11 cellular contexts compared by ENCODE assay signal in the genomic region with DNA sequence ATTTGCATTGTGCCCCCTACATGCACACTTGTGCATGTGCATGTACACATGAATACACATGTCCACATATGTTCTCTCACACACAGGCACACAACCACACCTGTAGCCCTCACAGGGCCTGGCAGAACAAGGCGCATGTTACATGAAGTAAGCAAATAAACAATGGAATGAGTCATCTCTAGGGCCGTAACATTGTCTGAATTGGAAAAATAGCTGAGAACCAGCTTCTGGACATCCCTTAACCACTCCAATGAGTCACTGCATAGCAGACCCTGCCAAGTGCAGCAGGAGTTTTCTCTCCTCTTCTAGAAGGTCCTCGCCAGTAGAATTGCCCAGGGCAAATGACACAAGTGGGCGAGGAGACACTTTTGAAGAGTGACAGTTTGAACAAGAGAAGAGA.
DNase-seq lines count a peak whose midpoint lies in the region; ATAC-seq and TF ChIP-seq lines count a peak whose summit lies in the region.
"Had no signal": no experiment of that assay in that cellular context is flagged by ENCODE, and none has a peak within 500 bp of the region (broad histone marks: within the 10 kb centered on the region; RNA-seq: fewer than 3 reads in every experiment).

No MANE protein-coding gene starts in this region.

- H3K9me3 Mint-ChIP-seq in Calu3 (ENCODE audit: low read depth, unreplicated experiment): no peaks in the 10 kb centered on the region

- no peak for TF ChIP-seq CTCF in Calu3 (IDR thresholded peaks at IDR 0.05; ENCODE audit: unreplicated experiment)
- TF ChIP-seq CTCF in cardiac fibroblast (IDR thresholded peaks at IDR 0.05; ENCODE audit: low read depth, low read length): no peak

- CTCF ChIA-PET in Calu3 (lab: Charles Lee): interaction anchor here (0.6 to 1.0 kb wide), 2 partner anchors 60 to 87 kb away, joined by 3 read pairs; no protein-coding TSS in a partner anchor

- DNase-seq in Calu3: peak; percentile 36
- peak; percentile 80 for DNase-seq in MG63
- peak; percentile 65 to 87 for DNase-seq in cardiac fibroblast (ENCODE audit: low read depth in 2 of 2)
- DNase-seq in mucosa of gallbladder (ENCODE audit: low spot score): peak; percentile 30
- DNase-seq in kidney glomerular epithelial cell (lab: John Stamatoyannopoulos, UW): no peak
- no peak for DNase-seq in D341Med (ENCODE audit: low spot score)
- DNase-seq in activated T-cell treated with anti-CD3 and anti-CD28 coated beads, Interleukin-2, amount 50 U/mL, for 1 hour: no peak
- DNase-seq: NCI-H1694, spleen, upper lobe of right lung had no signal

- no peak for ATAC-seq in HG03432 (IDR thresholded peaks at IDR 0.05; ENCODE audit: unreplicated experiment)
- ATAC-seq: upper lobe of right lung had no signal

- no peaks in the 10 kb centered on the region for H3K36me3 ChIP-seq in MG63
- H3K36me3 ChIP-seq: spleen, upper lobe of right lung had no signal

- H3K36me3 Mint-ChIP-seq in Calu3 (ENCODE audit: insufficient read depth, unreplicated experiment): no peaks in the 10 kb centered on the region

- BruUV-seq in Calu3 (replicated peaks; lab: Mats Ljungman, UMichigan): no TSS peak

- H3K27me3 Mint-ChIP-seq in Calu3 (ENCODE audit: unreplicated experiment): no peaks in the 10 kb centered on the region

- no peak overlapping the region for H3K4me3 ChIP-seq in MG63
- H3K4me3 ChIP-seq in cardiac fibroblast (replicated peaks in 1 of 2; ENCODE audit: low read depth in 2 of 2, low read length in 2 of 2): no peak overlapping the region
- H3K4me3 ChIP-seq: spleen, upper lobe of right lung had no signal

- H3K27ac Mint-ChIP-seq in Calu3 (ENCODE audit: unreplicated experiment): peak overlapping the region; percentile 1

- no peaks in the 10 kb centered on the region for H3K9me3 ChIP-seq in MG63
- H3K9me3 ChIP-seq: spleen, upper lobe of right lung had no signal

- intact Hi-C loops in Calu3 (cut with micrococcal nuclease; ENCODE audit: unreplicated experiment): no loop called here

- H3K4me1 Mint-ChIP-seq in Calu3 (ENCODE audit: low read depth, unreplicated experiment): peaks cover 25% of the 10 kb centered on the region

- H3K27me3 ChIP-seq in MG63: no peaks in the 10 kb centered on the region
- H3K27me3 ChIP-seq: spleen, upper lobe of right lung had no signal

- H3K4me3 Mint-ChIP-seq in Calu3 (ENCODE audit: low read depth, unreplicated experiment): no peak overlapping the region

Comparison
In these comparisons a context has a peak if more than half of its experiments do, and no peak if none do; other contexts are left out.
1. DNase-seq: peak in Calu3 (single experiment), MG63 (single experiment), cardiac fibroblast (2 of 2) and mucosa of gallbladder (single experiment); none in kidney glomerular epithelial cell (single experiment), D341Med (single experiment) and activated T-cell treated with anti-CD3 and anti-CD28 coated beads, Interleukin-2, amount 50 U/mL, for 1 hour (single experiment).